ENCODE assay signal across 13 cellular contexts in the genomic region with DNA sequence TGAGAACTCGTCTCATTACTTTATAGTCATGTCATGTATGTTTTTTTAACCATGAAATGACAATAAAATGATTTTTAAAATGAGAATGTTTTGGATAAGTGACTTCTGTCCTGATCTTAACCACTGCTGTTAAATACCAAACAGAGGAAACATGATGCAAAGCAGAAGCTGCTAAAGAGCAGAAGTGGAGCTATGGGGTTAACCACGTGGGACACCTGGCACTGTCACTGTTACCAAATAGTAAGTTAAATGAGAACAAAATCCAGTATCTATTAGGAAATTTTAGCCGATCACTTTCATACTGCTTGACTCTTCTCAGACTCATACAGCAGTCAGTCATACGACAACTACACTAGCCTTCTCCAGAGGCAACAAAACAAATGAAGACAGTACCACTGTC.
DNase-seq lines count a peak whose midpoint lies in the region; ATAC-seq and TF ChIP-seq lines count a peak whose summit lies in the region.
"Had no signal": no experiment of that assay in that cellular context is flagged by ENCODE, and none has a peak within 500 bp of the region (broad histone marks: within the 10 kb centered on the region; RNA-seq: fewer than 3 reads in every experiment).

No MANE protein-coding gene starts in this region.

- intact Hi-C loops in left colon (cut with DNase I, micrococcal nuclease), result no loop called here

- TF ChIP-seq EP300 in gastroesophageal sphincter (IDR thresholded peaks at IDR 0.05), result no peak

- no peak overlapping the region for H3K4me3 Mint-ChIP-seq in T-helper 2 cell treated with Interferon-gamma antibody and Interleukin-4, amounts not matched to agents 5 μg/mL and 100 μg/mL, for 36 hours
- H3K4me3 Mint-ChIP-seq: dendritic cell treated with granulocyte-macrophage colony-stimulating factor and Interleukin-4, amounts not matched to agents 40 ng/mL and 50 ng/mL, for 4 days; natural killer cell had no signal

- H4K20me1 ChIP-seq in MM.1S (ENCODE audit: insufficient read depth, low read length), result no peaks in the 10 kb centered on the region

- ATAC-seq in GM19463 (IDR thresholded peaks at IDR 0.05; ENCODE audit: unreplicated experiment) (peak; percentile 82), HG02981 (IDR thresholded peaks at IDR 0.05; ENCODE audit: unreplicated experiment) (peak; percentile 78), left colon (no peak), gastroesophageal sphincter (no peak)
- ATAC-seq: natural killer cell had no signal

- no peaks in the 10 kb centered on the region for H3K9me3 Mint-ChIP-seq in T-helper 2 cell treated with Interferon-gamma antibody and Interleukin-4, amounts not matched to agents 5 μg/mL and 100 μg/mL, for 36 hours
- H3K9me3 Mint-ChIP-seq: dendritic cell treated with granulocyte-macrophage colony-stimulating factor and Interleukin-4, amounts not matched to agents 40 ng/mL and 50 ng/mL, for 4 days; natural killer cell had no signal

- H3K9me3 ChIP-seq in gastroesophageal sphincter (no peaks in the 10 kb centered on the region), MM.1S (replicated peaks; ENCODE audit: insufficient read depth, low read length) (no peaks in the 10 kb centered on the region)

- peaks cover 19% of the 10 kb centered on the region for H3K36me3 Mint-ChIP-seq in T-helper 2 cell treated with Interferon-gamma antibody and Interleukin-4, amounts not matched to agents 5 μg/mL and 100 μg/mL, for 36 hours (ENCODE audit: low read depth)
- H3K36me3 Mint-ChIP-seq: natural killer cell had no signal

- DNase-seq in GM12864 (ENCODE audit: low read depth) (peak; percentile 12), NB4 (ENCODE audit: low read depth) (peak; percentile 52), left colon (no peak), MM.1S (no peak)
- DNase-seq in T-helper 2 cell treated with Interferon-gamma antibody and Interleukin-4, amounts not matched to agents 5 μg/mL and 100 μg/mL, for 36 hours (ENCODE audit: low spot score), result no peak
- DNase-seq: activated naive CD4-positive, alpha-beta T cell treated with anti-CD3 and anti-CD28 coated beads, Interleukin-2, amount 50 U/mL, for 16 hours; natural killer cell; NCI-H1436 treated with DMSO at 0.1 percent for 48 hours; RPMI8226 had no signal

- H3K27ac Mint-ChIP-seq in T-helper 2 cell treated with Interferon-gamma antibody and Interleukin-4, amounts not matched to agents 5 μg/mL and 100 μg/mL, for 36 hours, result no peak overlapping the region
- H3K27ac Mint-ChIP-seq: dendritic cell treated with granulocyte-macrophage colony-stimulating factor and Interleukin-4, amounts not matched to agents 40 ng/mL and 50 ng/mL, for 4 days; natural killer cell had no signal

- TF ChIP-seq CTCF in GM12864 (IDR thresholded peaks at IDR 0.05; ENCODE audit: low read depth, low read length, missing control alignments), result no peak
- no peak for TF ChIP-seq CTCF in NB4 (IDR thresholded peaks at IDR 0.05; ENCODE audit: low read depth, low read length)
- no peak for TF ChIP-seq CTCF in gastroesophageal sphincter (IDR thresholded peaks at IDR 0.05)
- no peak for TF ChIP-seq CTCF in MM.1S (IDR thresholded peaks at IDR 0.05; ENCODE audit: low read length)

- no peak overlapping the region for H2AFZ ChIP-seq in MM.1S (ENCODE audit: low read length)

- H3K9me2 ChIP-seq in MM.1S (replicated peaks; ENCODE audit: insufficient read depth, low read length), result no peaks in the 10 kb centered on the region

- H3K27me3 ChIP-seq in gastroesophageal sphincter, result no peaks in the 10 kb centered on the region
- H3K27me3 ChIP-seq in MM.1S (replicated peaks; ENCODE audit: insufficient read depth, low read length), result no peaks in the 10 kb centered on the region

- H3K4me3 ChIP-seq in GM12864 (ENCODE audit: low read depth, low read length), result no peak overlapping the region
- H3K4me3 ChIP-seq in NB4 (ENCODE audit: low read depth, low read length), result no peak overlapping the region
- no peak overlapping the region for H3K4me3 ChIP-seq in gastroesophageal sphincter
- no peak overlapping the region for H3K4me3 ChIP-seq in MM.1S (ENCODE audit: low read length)

- TF ChIP-seq POLR2A in NB4 (IDR thresholded peaks at IDR 0.05; ENCODE audit: extremely low read depth, insufficient read length), result no peak
- TF ChIP-seq POLR2A in gastroesophageal sphincter (IDR thresholded peaks at IDR 0.05), result no peak

- H3F3A ChIP-seq in MM.1S (ENCODE audit: insufficient read depth, low read length), result peaks cover 6% of the 10 kb centered on the region; the same call in 1 of the 2 replicates

- H3K4me1 ChIP-seq in gastroesophageal sphincter (peaks cover 0 to 27% (median 0%) of the 10 kb centered on the region in 3 donors), MM.1S (ENCODE audit: low read length) (peaks cover 9% of the 10 kb centered on the region; the same call in 1 of the 2 replicates)

- no peaks in the 10 kb centered on the region for H3K27me3 Mint-ChIP-seq in T-helper 2 cell treated with Interferon-gamma antibody and Interleukin-4, amounts not matched to agents 5 μg/mL and 100 μg/mL, for 36 hours (ENCODE audit: low read depth)
- H3K27me3 Mint-ChIP-seq: dendritic cell treated with granulocyte-macrophage colony-stimulating factor and Interleukin-4, amounts not matched to agents 40 ng/mL and 50 ng/mL, for 4 days had no signal

- no peaks in the 10 kb centered on the region for H3K79me2 ChIP-seq in MM.1S (ENCODE audit: low read length)

- no peaks in the 10 kb centered on the region for H3K4me1 Mint-ChIP-seq in T-helper 2 cell treated with Interferon-gamma antibody and Interleukin-4, amounts not matched to agents 5 μg/mL and 100 μg/mL, for 36 hours (ENCODE audit: low read depth)

- no peak overlapping the region for H3K4me2 ChIP-seq in MM.1S (ENCODE audit: low read depth, low read length)

- peaks cover 0 to 22% of the 10 kb centered on the region in 2 donors for H3K36me3 ChIP-seq in gastroesophageal sphincter
- H3K36me3 ChIP-seq in MM.1S (replicated peaks; ENCODE audit: insufficient read depth, low read length), result no peaks in the 10 kb centered on the region; the same call in 1 of the 2 replicates

- H3K27ac ChIP-seq in gastroesophageal sphincter, result no peak overlapping the region
- H3K27ac ChIP-seq in MM.1S (ENCODE audit: low read length), result no peak overlapping the region

- H3K9ac ChIP-seq in MM.1S (ENCODE audit: low read length), result no peak overlapping the region

- WGBS in gastroesophageal sphincter (ENCODE audit: low coverage in 1 of 2), 2 donors, result 57 to 60% methylated on average over 3 to 4 of the region's 4 CpGs

Comparison
In these comparisons a context has a peak if more than half of its experiments do, and no peak if none do; other contexts are left out.
1. DNase-seq: peak in GM12864 (single experiment) and NB4 (single experiment); none in left colon (0 of 2), MM.1S (single experiment) and T-helper 2 cell treated with Interferon-gamma antibody and Interleukin-4, amounts not matched to agents 5 μg/mL and 100 μg/mL, for 36 hours (single experiment).
2. ATAC-seq: peak in GM19463 (single experiment) and HG02981 (single experiment); none in left colon (single experiment) and gastroesophageal sphincter (single experiment).